8 cellular contexts compared by ENCODE assay signal in the genomic region with DNA sequence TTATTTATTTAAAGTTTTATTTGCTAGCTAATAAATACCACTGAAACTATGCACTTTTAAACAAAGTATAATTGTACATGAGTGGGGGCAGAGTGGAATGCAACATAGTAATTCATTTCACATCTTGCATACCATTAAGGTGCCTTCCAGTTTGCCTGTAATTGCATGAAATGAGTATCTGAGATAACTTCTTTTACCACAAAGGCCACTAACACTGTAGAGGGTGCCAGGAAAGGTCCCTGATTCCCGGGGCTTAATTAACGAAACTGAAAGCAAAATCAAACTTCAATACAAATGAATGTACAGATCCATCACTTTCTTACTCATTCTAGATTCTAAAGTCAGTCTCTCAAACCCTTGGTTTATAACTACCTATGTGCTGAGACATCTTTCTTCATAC. TPM values are rescaled to one million over a fixed set of nuclear protein-coding genes. Genes with fewer than 3 reads are reported as not detected.
DNase-seq lines count a peak whose midpoint lies in the region; ATAC-seq and TF ChIP-seq lines count a peak whose summit lies in the region.

No MANE protein-coding gene starts in this region.

- no peaks in the 10 kb centered on the region for H3K27me3 Mint-ChIP-seq in activated CD4-positive, alpha-beta T cell treated with anti-CD3 and anti-CD28 coated beads for 36 hours
- H3K27me3 Mint-ChIP-seq in HFFc6 (ENCODE audit: insufficient read depth) (no peaks in the 10 kb centered on the region), neural crest cell (ENCODE audit: low read depth) (peaks cover 16% of the 10 kb centered on the region), osteocyte (ENCODE audit: unreplicated experiment) (no peaks in the 10 kb centered on the region)

- intact Hi-C loops in activated CD4-positive, alpha-beta T cell treated with anti-CD3 and anti-CD28 coated beads for 36 hours (cut with DNase I, micrococcal nuclease) = loop anchor here (1.0 to 10.0 kb wide), 9 partner anchors 14 to 750 kb away; partner anchors contain the start of gene IFT57 (in 1 of the 2)

- TF ChIP-seq CTCF in HFFc6 (IDR thresholded peaks at IDR 0.05) (no peak), neural crest cell (conservative IDR thresholded peaks at IDR 0.05) (no peak), osteocyte (IDR thresholded peaks at IDR 0.05) (no peak)

- peak overlapping the region; percentile 48 for H3K27ac Mint-ChIP-seq in activated CD4-positive, alpha-beta T cell treated with anti-CD3 and anti-CD28 coated beads for 36 hours
- H3K27ac Mint-ChIP-seq in HFFc6 = peak overlapping the region; percentile 35
- H3K27ac Mint-ChIP-seq in neural crest cell (ENCODE audit: unreplicated experiment) = no peak overlapping the region
- no peak overlapping the region for H3K27ac Mint-ChIP-seq in osteocyte (ENCODE audit: unreplicated experiment)

- DNase-seq in activated CD4-positive, alpha-beta T cell treated with anti-CD3 and anti-CD28 coated beads for 36 hours = peak; percentile 70
- no peak for DNase-seq in activated CD4-positive, alpha-beta T cell treated with anti-CD3 and anti-CD28 coated beads for 1 hour
- DNase-seq in HFFc6 = no peak
- peak; percentile 56 for DNase-seq in NCI-H146 (lab: John Stamatoyannopoulos, UW)
- peak; percentile 63 for DNase-seq in astrocyte of the hippocampus (ENCODE audit: low read depth, low spot score)
- no peak for DNase-seq in neural crest cell (ENCODE audit: low read depth, low spot score)
- DNase-seq in osteocyte (ENCODE audit: extremely low spot score, unreplicated experiment) = no peak
- DNase-seq in DMS53 treated with DMSO at 0.1 percent for 48 hours (lab: John Stamatoyannopoulos, UW; ENCODE audit: unreplicated experiment) = no peak

- H3K36me3 Mint-ChIP-seq in activated CD4-positive, alpha-beta T cell treated with anti-CD3 and anti-CD28 coated beads for 36 hours (ENCODE audit: low read depth) = peaks cover 14% of the 10 kb centered on the region
- H3K36me3 Mint-ChIP-seq in HFFc6 (ENCODE audit: low read depth) (no peaks in the 10 kb centered on the region), neural crest cell (ENCODE audit: low read depth) (no peaks in the 10 kb centered on the region), osteocyte (ENCODE audit: unreplicated experiment) (no peaks in the 10 kb centered on the region)

- CTCF ChIA-PET in activated CD4-positive, alpha-beta T cell treated with anti-CD3 and anti-CD28 coated beads for 36 hours (lab: Charles Lee) = interaction anchor here (0.7 to 2.2 kb wide), 6 partner anchors 9 to 164 kb away, joined by 3 to 10 read pairs (median 4); no protein-coding TSS in a partner anchor

- ATAC-seq in activated CD4-positive, alpha-beta T cell treated with anti-CD3 and anti-CD28 coated beads for 36 hours = peak; percentile 50

- peaks cover 3% of the 10 kb centered on the region for H3K9me3 Mint-ChIP-seq in activated CD4-positive, alpha-beta T cell treated with anti-CD3 and anti-CD28 coated beads for 36 hours (ENCODE audit: low read depth)
- H3K9me3 Mint-ChIP-seq in HFFc6 (peaks cover 3% of the 10 kb centered on the region; the same call in 1 of the 2 replicates), neural crest cell (peaks cover 2% of the 10 kb centered on the region), osteocyte (ENCODE audit: unreplicated experiment) (no peaks in the 10 kb centered on the region)

- peaks cover 22% of the 10 kb centered on the region for H3K4me1 Mint-ChIP-seq in activated CD4-positive, alpha-beta T cell treated with anti-CD3 and anti-CD28 coated beads for 36 hours
- H3K4me1 Mint-ChIP-seq in HFFc6 (ENCODE audit: low read depth) (peaks cover 22% of the 10 kb centered on the region), neural crest cell (peaks cover 20% of the 10 kb centered on the region), osteocyte (ENCODE audit: unreplicated experiment) (peaks cover 15% of the 10 kb centered on the region)

- no peak overlapping the region for H3K4me3 Mint-ChIP-seq in activated CD4-positive, alpha-beta T cell treated with anti-CD3 and anti-CD28 coated beads for 36 hours
- peak overlapping the region; percentile 99 for H3K4me3 Mint-ChIP-seq in HFFc6
- H3K4me3 Mint-ChIP-seq in neural crest cell = peak overlapping the region; percentile 45
- no peak overlapping the region for H3K4me3 Mint-ChIP-seq in osteocyte (ENCODE audit: unreplicated experiment)

- POLR2A ChIA-PET in activated CD4-positive, alpha-beta T cell treated with anti-CD3 and anti-CD28 coated beads for 36 hours (lab: Charles Lee) = interaction anchor here (0.6 to 6.5 kb wide), 8 partner anchors 12 to 501 kb away, joined by 3 to 78 read pairs (median 4); partner anchors contain the start of genes CIP2A and DZIP3

RNA-seq across cellular contexts. Expression of gene CD47, which starts 2.1 kb away (rescaled TPM):
- total RNA-seq in activated CD4-positive, alpha-beta T cell treated with anti-CD3 and anti-CD28 coated beads for 36 hours = 100 to 1,000 TPM in 1 of 2 experiments, 10 to 100 TPM in 1; 58.6 to 104 TPM
- 10 to 100 TPM; 68.3 to 89.5 (median 77.1) TPM for total RNA-seq in HFFc6 (2021; fragmentation: NEBNext Ultra II Directional; extraction: Animal tissue kit (Norgen Biotek cat#: 25700))
- total RNA-seq in neural crest cell (43.4 and 48.3 TPM in 2 replicates), osteocyte (44.8 and 51.2 TPM in 2 replicates)

Comparison
In these comparisons a context has a peak if more than half of its experiments do, and no peak if none do; other contexts are left out.
1. DNase-seq: peak in activated CD4-positive, alpha-beta T cell treated with anti-CD3 and anti-CD28 coated beads for 36 hours (single experiment), NCI-H146 (single experiment) and astrocyte of the hippocampus (single experiment); none in activated CD4-positive, alpha-beta T cell treated with anti-CD3 and anti-CD28 coated beads for 1 hour (single experiment), HFFc6 (single experiment), neural crest cell (single experiment), osteocyte (single experiment) and DMS53 treated with DMSO at 0.1 percent for 48 hours (single experiment).
2. H3K27ac Mint-ChIP-seq: peak in activated CD4-positive, alpha-beta T cell treated with anti-CD3 and anti-CD28 coated beads for 36 hours (single experiment) and HFFc6 (single experiment); none in neural crest cell (single experiment) and osteocyte (single experiment).
3. H3K4me3 Mint-ChIP-seq: peak in HFFc6 (single experiment) and neural crest cell (single experiment); none in activated CD4-positive, alpha-beta T cell treated with anti-CD3 and anti-CD28 coated beads for 36 hours (single experiment) and osteocyte (single experiment).